Comparison of ENCODE assay signal across 8 cellular contexts in genomic region chr5:157516626-157517325, GRCh38. TPM values are rescaled to one million over a fixed set of nuclear protein-coding genes. Genes with fewer than 3 reads are reported as not detected.
A peak's percentile ranks its signal among the peaks of the same experiment; 100 is the strongest.
DNase-seq lines count a peak whose midpoint lies in the region; ATAC-seq and TF ChIP-seq lines count a peak whose summit lies in the region.

No MANE protein-coding gene starts in this region.

- H3K9ac ChIP-seq in skeletal muscle satellite cell (ENCODE audit: low read depth, low read length) = peak overlapping the region; percentile 69

- H3K27ac ChIP-seq in adrenal gland = peak overlapping the region; percentile 61 to 89 (median 86)

- TF ChIP-seq CTCF in adrenal gland (IDR thresholded peaks at IDR 0.05) = no peak

- WGBS in adrenal gland, 4 donors = 18 to 35% (median 27%) methylated on average over 5 of the region's 5 CpGs

- H3K36me3 ChIP-seq in adrenal gland (replicated peaks in 1 of 2) (no peaks in the 10 kb centered on the region), skeletal muscle satellite cell (ENCODE audit: insufficient read depth, low read length) (peaks cover 35% of the 10 kb centered on the region)

- TF ChIP-seq POLR2A in adrenal gland (IDR thresholded peaks at IDR 0.05) = peak in 1 of 2 donors; percentile 62

- H3K27me3 ChIP-seq in adrenal gland (no peaks in the 10 kb centered on the region), skeletal muscle satellite cell (ENCODE audit: control insufficient read depth, insufficient read depth, low read length) (no peaks in the 10 kb centered on the region)

- H3K4me2 ChIP-seq in skeletal muscle satellite cell (ENCODE audit: low read length) = peak overlapping the region; percentile 65

- peaks cover 19 to 50% of the 10 kb centered on the region in 2 donors for H3K4me1 ChIP-seq in adrenal gland (replicated peaks in 1 of 2)
- peaks cover 50% of the 10 kb centered on the region for H3K4me1 ChIP-seq in skeletal muscle satellite cell (ENCODE audit: control insufficient read depth, insufficient read depth, low read length)

- peak; percentile 96 for DNase-seq in HCEC 1CT
- DNase-seq in adrenal gland = peak; percentile 77 to 96 (median 91)
- peak; percentile 84 for DNase-seq in left cardiac atrium
- DNase-seq in HUDEP-2 (lab: John Stamatoyannopoulos, UW; ENCODE audit: unreplicated experiment in 76 of 76) = no peak
- no peak for DNase-seq in NCI-H2107 treated with DMSO at 0.1 percent for 48 hours (lab: John Stamatoyannopoulos, UW; ENCODE audit: unreplicated experiment)

- intact Hi-C loops in adrenal gland (cut with DNase I) = no loop called here
- intact Hi-C loops in left cardiac atrium (cut with DNase I) = loop anchor here in 1 of 2 donors (5.0 kb wide), 1 partner anchor 46 kb away; no protein-coding TSS in a partner anchor

- peak; percentile 62 to 81 for ATAC-seq in left cardiac atrium
- no peak for ATAC-seq in HG03039 (IDR thresholded peaks at IDR 0.05; ENCODE audit: unreplicated experiment)
- no peak for ATAC-seq in GM21619 (IDR thresholded peaks at IDR 0.05; ENCODE audit: unreplicated experiment)

- no peaks in the 10 kb centered on the region for H3K9me3 ChIP-seq in adrenal gland (replicated peaks in 1 of 3)
- H3K9me3 ChIP-seq in skeletal muscle satellite cell (replicated peaks; ENCODE audit: low read length) = no peaks in the 10 kb centered on the region

- H3K4me3 ChIP-seq in adrenal gland (no peak overlapping the region), skeletal muscle satellite cell (ENCODE audit: low read length) (peak overlapping the region; percentile 20)

RNA-seq across cellular contexts. Expression of gene NIPAL4, which starts 56.8 kb away (rescaled TPM):
- total RNA-seq in adrenal gland (under 1 TPM in 2 of 8 donors, not detected in 6; 0.14 to 0.20 TPM), left cardiac atrium (1 to 10 TPM in 1 of 2 donors, under 1 TPM in 1; 0.12 to 1.8 TPM)
- under 1 TPM in 2 of 3 donors, not detected in 1; 0.08 to 0.10 TPM for polyA plus RNA-seq in adrenal gland
- total RNA-seq in skeletal muscle satellite cell (2012; rRNA removed) = 0.22 TPM in 1 of 2 replicates, not detected in the other

RNA-seq across cellular contexts. Expression of gene ADAM19, which starts 58.8 kb away (rescaled TPM):
- total RNA-seq in adrenal gland (10 to 100 TPM in 1 of 8 donors, 1 to 10 TPM in 7; 4.3 to 15.1 (median 6.4) TPM), left cardiac atrium (10 to 100 TPM; 19.0 to 57.5 TPM)
- polyA plus RNA-seq in adrenal gland = 1 to 10 TPM; 2.2 to 4.3 (median 2.6) TPM
- 0.76 and 7.6 TPM in 2 replicates for total RNA-seq in skeletal muscle satellite cell (2012; rRNA removed)

Comparison
In these comparisons a context has a peak if more than half of its experiments do, and no peak if none do; other contexts are left out.
1. DNase-seq: peak in HCEC 1CT (single experiment), adrenal gland (7 of 7) and left cardiac atrium (single experiment); none in HUDEP-2 (0 of 76) and NCI-H2107 treated with DMSO at 0.1 percent for 48 hours (single experiment).
2. ATAC-seq: peak in left cardiac atrium (2 of 2); none in HG03039 (single experiment) and GM21619 (single experiment).